In the genomic region with DNA sequence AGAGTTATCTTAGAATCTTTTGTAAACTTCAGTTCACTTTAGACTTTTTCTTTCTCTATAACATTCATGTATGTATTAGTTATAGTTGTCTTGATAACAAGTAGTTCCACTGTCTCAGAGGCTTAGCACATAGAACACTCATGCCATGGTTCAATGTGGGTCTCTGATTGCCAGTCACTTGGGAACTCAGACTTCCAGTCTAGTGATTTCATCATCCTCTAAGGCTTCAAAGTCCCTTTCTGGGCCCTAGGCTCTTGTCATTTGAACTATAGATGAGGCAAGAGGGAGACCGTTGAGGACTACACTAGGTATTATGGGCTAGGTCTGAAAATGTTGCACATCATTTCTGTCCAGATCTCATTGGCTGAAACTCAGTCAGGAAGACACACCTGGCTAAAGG, we compare ENCODE assay signal across 20 cellular contexts.
"Had no signal": no experiment of that assay in that cellular context is flagged by ENCODE, and none has a peak within 500 bp of the region (broad histone marks: within the 10 kb centered on the region; RNA-seq: fewer than 3 reads in every experiment).

No MANE protein-coding gene starts in this region.

- H3K4me1 ChIP-seq: lower lobe of right lung, thyroid gland had no signal

- H3K27ac ChIP-seq: epithelial cell of prostate, heart left ventricle, lower lobe of right lung, thyroid gland, WERI-Rb-1 had no signal

- H3K4me3 ChIP-seq: heart left ventricle, lower lobe of right lung, thyroid gland had no signal

- H3K9me3 ChIP-seq: heart left ventricle, lower lobe of right lung, thyroid gland had no signal

- H3K27me3 ChIP-seq: thyroid gland had no signal

- ATAC-seq: activated naive CD4-positive, alpha-beta T cell treated with anti-CD3 and anti-CD28 coated beads, Interleukin-2, amount 50 U/mL, for 72 hours; activated T-helper 17 cell treated with anti-CD3 and anti-CD28 coated beads, Interleukin-2, amount 50 U/mL, for 72 hours; heart left ventricle; left cardiac atrium; lower lobe of right lung; naive thymus-derived CD4-positive, alpha-beta T cell had no signal

- DNase-seq: activated CD4-positive, alpha-beta T cell treated with anti-CD3 and anti-CD28 coated beads for 1 hour; activated CD4-positive, alpha-beta T cell treated with anti-CD3 and anti-CD28 coated beads, Interleukin-2, amount 50 U/mL, for 1 hour; activated CD8-positive, alpha-beta memory T cell treated with anti-CD3 and anti-CD28 coated beads, Interleukin-2, amount 50 U/mL, for 4 hours; activated T-cell treated with anti-CD3 and anti-CD28 coated beads, Interleukin-2, amount 50 U/mL, for 24 hours; aorta; heart left ventricle; islet precursor cell; left cardiac atrium; lower lobe of right lung; mesendoderm; naive thymus-derived CD4-positive, alpha-beta T cell; occipital lobe; posterior cingulate gyrus; stimulated activated CD4-positive, alpha-beta T cell treated with anti-CD3 and anti-CD28 coated beads, Interleukin-4, amount 100 ng/mL, for 24 hours; stimulated activated naive CD4-positive, alpha-beta T cell treated with Interleukin-2 at 50 U/mL for 16 hours; thyroid gland; WERI-Rb-1 had no signal

- H3K36me3 ChIP-seq: heart left ventricle, lower lobe of right lung, thyroid gland, WERI-Rb-1 had no signal
